8 cellular contexts compared by ENCODE assay signal in genomic region chr12:53231859-53232640, GRCh38. TPM values are rescaled to one million over a fixed set of nuclear protein-coding genes. Genes with fewer than 3 reads are reported as not detected.
DNase-seq lines count a peak whose midpoint lies in the region; ATAC-seq and TF ChIP-seq lines count a peak whose summit lies in the region.

TSS of gene RARG (minus strand) at chr12:53232209. CDS start at chr12:53227545, 4,664 bp downstream.

- CTCF ChIA-PET in activated naive CD4-positive, alpha-beta T cell treated with anti-CD3 and anti-CD28 coated beads, Interleukin-2, amount 10 ng/mL, durations not matched to agents 7 days and 5 days (lab: Charles Lee) = interaction anchor here (1.0 kb wide), 1 partner anchor 65 kb away, joined by 3 read pairs; no protein-coding TSS in a partner anchor

- peaks cover 53% of the 10 kb centered on the region for H3K4me1 Mint-ChIP-seq in activated naive CD4-positive, alpha-beta T cell treated with anti-CD3 and anti-CD28 coated beads, Interleukin-2, amount 10 ng/mL, durations not matched to agents 7 days and 5 days
- H3K4me1 Mint-ChIP-seq in osteocyte (ENCODE audit: unreplicated experiment) = peaks cover 56% of the 10 kb centered on the region

- intact Hi-C loops in uterus (cut with DNase I; ENCODE audit: low total_unique reads) = no loop called here

- H3K4me3 ChIP-seq in uterus = peak within 1 kb of the TSS; percentile 56 to 58

- TF ChIP-seq POLR2A in uterus (IDR thresholded peaks at IDR 0.05) = peak in 1 of 2 donors; percentile 11

- peaks cover 1% of the 10 kb centered on the region for H3K36me3 Mint-ChIP-seq in activated naive CD4-positive, alpha-beta T cell treated with anti-CD3 and anti-CD28 coated beads, Interleukin-2, amount 10 ng/mL, durations not matched to agents 7 days and 5 days
- peaks cover 1% of the 10 kb centered on the region for H3K36me3 Mint-ChIP-seq in osteocyte (ENCODE audit: unreplicated experiment)

- TF ChIP-seq CTCF in osteocyte (IDR thresholded peaks at IDR 0.05) = no peak
- TF ChIP-seq CTCF in uterus (IDR thresholded peaks at IDR 0.05) = no peak

- H3K9me3 Mint-ChIP-seq in activated naive CD4-positive, alpha-beta T cell treated with anti-CD3 and anti-CD28 coated beads, Interleukin-2, amount 10 ng/mL, durations not matched to agents 7 days and 5 days = no peaks in the 10 kb centered on the region
- no peaks in the 10 kb centered on the region for H3K9me3 Mint-ChIP-seq in osteocyte (ENCODE audit: unreplicated experiment)

- H3K36me3 ChIP-seq in uterus = no peaks in the 10 kb centered on the region

- H3K4me3 Mint-ChIP-seq in activated naive CD4-positive, alpha-beta T cell treated with anti-CD3 and anti-CD28 coated beads, Interleukin-2, amount 10 ng/mL, durations not matched to agents 7 days and 5 days = peak within 1 kb of the TSS; percentile 80
- peak within 1 kb of the TSS; percentile 83 for H3K4me3 Mint-ChIP-seq in osteocyte (ENCODE audit: unreplicated experiment)

- DNase-seq in NCI-H345 (lab: John Stamatoyannopoulos, UW) = peak; percentile 49
- DNase-seq in NCI-H345 treated with DMSO at 0.1 percent for 48 hours (lab: John Stamatoyannopoulos, UW; ENCODE audit: unreplicated experiment) = no peak
- DNase-seq in RPMI8226 = peak; percentile 78
- peak; percentile 76 for DNase-seq in activated naive CD4-positive, alpha-beta T cell treated with anti-CD3 and anti-CD28 coated beads, Interleukin-2, amount 10 ng/mL, durations not matched to agents 7 days and 5 days
- peak; percentile 58 for DNase-seq in germinal center (ENCODE audit: low spot score)
- DNase-seq in osteocyte (ENCODE audit: extremely low spot score, unreplicated experiment) = peak; percentile 91
- DNase-seq in uterus = peak; percentile 66 to 70

- no peak for ATAC-seq in GM19467 (IDR thresholded peaks at IDR 0.05; ENCODE audit: unreplicated experiment)

- no peaks in the 10 kb centered on the region for H3K27me3 ChIP-seq in uterus

- H3K4me1 ChIP-seq in uterus = peaks cover 0 to 14% of the 10 kb centered on the region in 2 donors

- H3K27ac ChIP-seq in uterus = peak within 1 kb of the TSS; percentile 89 to 90

- H3K9me3 ChIP-seq in uterus = no peaks in the 10 kb centered on the region

- peak within 1 kb of the TSS; percentile 83 for H3K27ac Mint-ChIP-seq in activated naive CD4-positive, alpha-beta T cell treated with anti-CD3 and anti-CD28 coated beads, Interleukin-2, amount 10 ng/mL, durations not matched to agents 7 days and 5 days
- H3K27ac Mint-ChIP-seq in osteocyte (ENCODE audit: unreplicated experiment) = peak within 1 kb of the TSS; percentile 78

- peaks cover 50% of the 10 kb centered on the region for H3K27me3 Mint-ChIP-seq in activated naive CD4-positive, alpha-beta T cell treated with anti-CD3 and anti-CD28 coated beads, Interleukin-2, amount 10 ng/mL, durations not matched to agents 7 days and 5 days
- peaks cover 5% of the 10 kb centered on the region for H3K27me3 Mint-ChIP-seq in osteocyte (ENCODE audit: unreplicated experiment)

RNA-seq across cellular contexts. Expression of gene RARG, which starts in this region (rescaled TPM):
- 31.6 and 34.9 TPM in 2 replicates for total RNA-seq in osteocyte
- 10 to 100 TPM in 2 of 4 donors, 1 to 10 TPM in 2; 2.6 to 65.6 (median 28.9) TPM for total RNA-seq in uterus
